In genomic region chr4:111698361-111698760, GRCh38 we compare ENCODE assay signal across 37 cellular contexts.
A peak's percentile ranks its signal among the peaks of the same experiment; 100 is the strongest.
DNase-seq lines count a peak whose midpoint lies in the region; ATAC-seq, FAIRE-seq and TF ChIP-seq lines count a peak whose summit lies in the region.
"Had no signal": no experiment of that assay in that cellular context is flagged by ENCODE, and none has a peak within 500 bp of the region (broad histone marks: within the 10 kb centered on the region; RNA-seq: fewer than 3 reads in every experiment).

No MANE protein-coding gene starts in this region.

- in situ Hi-C loops in HepG2 (cut with HindIII; ENCODE audit: extremely low pct_ligation_motif_present, low pct_unique_long_range_greater_than_20kb) (no loop called here), K562 (cut with MboI) (no loop called here)

- no peak overlapping the region for H2AFZ ChIP-seq in HepG2 (ENCODE audit: low read length)
- H2AFZ ChIP-seq in K562 (ENCODE audit: low read depth, low read length): no peak overlapping the region

- H3K79me2 ChIP-seq in HepG2 (ENCODE audit: insufficient read depth, low read length) (no peaks in the 10 kb centered on the region), K562 (ENCODE audit: control insufficient read depth, insufficient read depth, low read length) (no peaks in the 10 kb centered on the region)

- ATAC-seq in HepG2 (no peak), right lobe of liver (no peak), K562 (no peak), HG02610 (IDR thresholded peaks at IDR 0.05; ENCODE audit: unreplicated experiment) (no peak)
- ATAC-seq: A549; CD8-positive, alpha-beta T cell had no signal

- H3K4me3 ChIP-seq in HepG2 (replicated peaks in 1 of 3; ENCODE audit: insufficient read depth in 1 of 3, low read depth in 2 of 3, low read length in 3 of 3) (no peak overlapping the region), right lobe of liver (no peak overlapping the region), K562 (no peak overlapping the region), muscle layer of colon (ENCODE audit: low read depth in 1 of 2, low read length in 2 of 2) (no peak overlapping the region)
- H3K4me3 ChIP-seq: A549; BLaER1; BLaER1 treated with 17β-estradiol and CSF1 and Interleukin-3, amounts not matched to agents 10 nM and 100 nM had no signal

- H4K20me1 ChIP-seq in HepG2 (ENCODE audit: insufficient read depth, low read length) (no peaks in the 10 kb centered on the region), K562 (replicated peaks; ENCODE audit: control insufficient read depth, insufficient read depth, low read length) (no peaks in the 10 kb centered on the region)
- H4K20me1 ChIP-seq: BLaER1; BLaER1 treated with 17β-estradiol and CSF1 and Interleukin-3, amounts not matched to agents 10 nM and 100 nM had no signal

- no peak for TF ChIP-seq EP300 in HepG2 (IDR thresholded peaks at IDR 0.05; ENCODE audit: low read depth in 2 of 2, low read length in 2 of 2)
- TF ChIP-seq EP300 in HepG2 (CRISPR knock-in tag; IDR thresholded peaks at IDR 0.05; ENCODE audit: borderline replicate concordance): no peak
- TF ChIP-seq EP300 in K562 (IDR thresholded peaks at IDR 0.05; ENCODE audit: low read length): no peak

- no peak overlapping the region for H3K27ac Mint-ChIP-seq in MCF 10A (ENCODE audit: low read depth, unreplicated experiment)
- H3K27ac Mint-ChIP-seq: B cell; CD14-positive monocyte; CD4-positive, alpha-beta memory T cell; CD4-positive, alpha-beta T cell; CD4-positive, CD25-positive, alpha-beta regulatory T cell; CD8-positive, alpha-beta memory T cell; CD8-positive, alpha-beta T cell had no signal

- H3K27ac ChIP-seq in HepG2 (ENCODE audit: extremely low read length, insufficient read depth, low read length): no peak overlapping the region
- H3K27ac ChIP-seq in right lobe of liver: no peak overlapping the region
- no peak overlapping the region for H3K27ac ChIP-seq in K562 (ENCODE audit: extremely low read depth, low read depth, low read length)
- peak overlapping the region; percentile 60 for H3K27ac ChIP-seq in muscle layer of colon (ENCODE audit: low read depth, low read length)
- H3K27ac ChIP-seq: 22Rv1; A549; BLaER1; BLaER1 treated with 17β-estradiol and CSF1 and Interleukin-3, amounts not matched to agents 10 nM and 100 nM; C4-2B had no signal

- H3K36me3 ChIP-seq in HepG2 (replicated peaks in 1 of 2; ENCODE audit: control insufficient read depth in 1 of 2, insufficient read depth in 2 of 2, low read length in 2 of 2) (no peaks in the 10 kb centered on the region), right lobe of liver (no peaks in the 10 kb centered on the region), K562 (ENCODE audit: control insufficient read depth, insufficient read depth, low read length) (no peaks in the 10 kb centered on the region), muscle layer of colon (ENCODE audit: insufficient read depth, low read length) (no peaks in the 10 kb centered on the region)
- H3K36me3 ChIP-seq: BE2C; BLaER1; BLaER1 treated with 17β-estradiol and CSF1 and Interleukin-3, amounts not matched to agents 10 nM and 100 nM had no signal

- no peak for FAIRE-seq in HepG2 (lab: Jason Lieb, UNC)
- no peak for FAIRE-seq in K562 (lab: Jason Lieb, UNC)
- FAIRE-seq: A204.1, A549, D721Med had no signal

- TF ChIP-seq CTCF in HepG2 (CRISPR knock-in tag; IDR thresholded peaks at IDR 0.05) (no peak), right lobe of liver (IDR thresholded peaks at IDR 0.05) (no peak), K562 (IDR thresholded peaks at IDR 0.05 in 2 of 3, conservative IDR thresholded peaks at IDR 0.05 in 1 of 3; ENCODE audit: insufficient read depth in 2 of 3, low read depth in 1 of 3, low read length in 3 of 3) (no peak), MCF 10A (IDR thresholded peaks at IDR 0.05; ENCODE audit: unreplicated experiment) (no peak)

- peaks cover 82% of the 10 kb centered on the region for H3K27me3 Mint-ChIP-seq in MCF 10A (ENCODE audit: insufficient read depth, unreplicated experiment)
- H3K27me3 Mint-ChIP-seq: B cell; CD4-positive, alpha-beta memory T cell; CD4-positive, alpha-beta T cell; CD4-positive, CD25-positive, alpha-beta regulatory T cell; CD8-positive, alpha-beta memory T cell had no signal

- H3K36me3 Mint-ChIP-seq in MCF 10A (ENCODE audit: insufficient read depth, unreplicated experiment): no peaks in the 10 kb centered on the region
- H3K36me3 Mint-ChIP-seq: CD14-positive monocyte; CD4-positive, alpha-beta memory T cell; CD4-positive, CD25-positive, alpha-beta regulatory T cell; CD8-positive, alpha-beta memory T cell; CD8-positive, alpha-beta T cell had no signal

- H3K4me2 ChIP-seq in HepG2 (ENCODE audit: low read depth, low read length) (no peak overlapping the region), K562 (ENCODE audit: insufficient read depth, low read length) (no peak overlapping the region)
- H3K4me2 ChIP-seq: A549; BLaER1; BLaER1 treated with 17β-estradiol and CSF1 and Interleukin-3, amounts not matched to agents 10 nM and 100 nM had no signal

- no peak overlapping the region for H3K4me3 Mint-ChIP-seq in MCF 10A (ENCODE audit: unreplicated experiment)
- H3K4me3 Mint-ChIP-seq: B cell; CD14-positive monocyte; CD4-positive, alpha-beta memory T cell; CD4-positive, alpha-beta T cell; CD4-positive, CD25-positive, alpha-beta regulatory T cell; CD8-positive, alpha-beta memory T cell; CD8-positive, alpha-beta T cell had no signal

- no peaks in the 10 kb centered on the region for H3K9me3 Mint-ChIP-seq in MCF 10A (ENCODE audit: unreplicated experiment)
- H3K9me3 Mint-ChIP-seq: CD14-positive monocyte; CD8-positive, alpha-beta T cell had no signal

- TF ChIP-seq RAD21 in HepG2 (CRISPR knock-in tag; IDR thresholded peaks at IDR 0.05): no peak
- TF ChIP-seq RAD21 in K562 (CRISPR knock-in tag; conservative IDR thresholded peaks at IDR 0.05 in 1 of 2, IDR thresholded peaks at IDR 0.05 in 1 of 2): no peak

- H3K9ac ChIP-seq in HepG2 (ENCODE audit: insufficient read depth, low read depth, low read length) (no peak overlapping the region), K562 (ENCODE audit: insufficient read depth in 1 of 2, low read depth in 2 of 2, low read length in 2 of 2) (no peak overlapping the region), muscle layer of colon (ENCODE audit: low read length) (no peak overlapping the region)
- H3K9ac ChIP-seq: BLaER1; BLaER1 treated with 17β-estradiol and CSF1 and Interleukin-3, amounts not matched to agents 10 nM and 100 nM had no signal

- intact Hi-C loops in HepG2 (cut with micrococcal nuclease; ENCODE audit: unreplicated experiment) (no loop called here), right lobe of liver (cut with DNase I) (no loop called here), K562 (cut with micrococcal nuclease) (no loop called here), MCF 10A (cut with micrococcal nuclease) (no loop called here)

- H3K4me1 Mint-ChIP-seq in MCF 10A (ENCODE audit: insufficient read depth, unreplicated experiment): no peaks in the 10 kb centered on the region
- H3K4me1 Mint-ChIP-seq: B cell; CD14-positive monocyte; CD4-positive, alpha-beta memory T cell; CD4-positive, CD25-positive, alpha-beta regulatory T cell; CD8-positive, alpha-beta memory T cell had no signal

- CTCF ChIA-PET in HepG2 (lab: Yijun Ruan, JAX; ENCODE audit: low intra/inter-chr PET ratio, low total read pairs) (no interaction called here), K562 (lab: Yijun Ruan, JAX; ENCODE audit: low intra/inter-chr PET ratio) (no interaction called here), MCF 10A (lab: Yijun Ruan, JAX) (no interaction called here)

- TF ChIP-seq POLR2A in HepG2 (IDR thresholded peaks at IDR 0.05; ENCODE audit: insufficient read depth in 1 of 2, low read depth in 2 of 2, low read length in 2 of 2): no peak
- TF ChIP-seq POLR2A in right lobe of liver (IDR thresholded peaks at IDR 0.05): no peak
- no peak for TF ChIP-seq POLR2A in K562 (conservative IDR thresholded peaks at IDR 0.05)

- DNase-seq in HepG2 (ENCODE audit: low spot score): no peak
- DNase-seq in right lobe of liver: no peak
- DNase-seq in NCI-H69 (lab: John Stamatoyannopoulos, UW): peak; percentile 21
- DNase-seq in K562 (ENCODE audit: extremely low read depth in 1 of 4, low spot score in 3 of 4): no peak
- no peak for DNase-seq in mesenteric fat pad (ENCODE audit: low spot score)
- DNase-seq in MCF 10A (ENCODE audit: unreplicated experiment): no peak
- DNase-seq: 8988T; ACHN; AML-193; BE2C; C1 segment of cervical spinal cord; Caco-2; Calu3; CD4-positive, alpha-beta memory T cell; CD4-positive, alpha-beta T cell; CD4-positive, CD25-positive, alpha-beta regulatory T cell; CD8-positive, alpha-beta memory T cell; CD8-positive, alpha-beta T cell; COR-L47; DMS 273 treated with DMSO at 0.1 percent for 48 hours; DMS153; DMS53; DMS79; DMS79 treated with DMSO at 0.1 percent for 48 hours; DND-41; EL had no signal

- POLR2A ChIA-PET in HepG2 (lab: Yijun Ruan, JAX): no interaction called here
- POLR2A ChIA-PET in K562 (lab: Yijun Ruan, JAX): no interaction called here
- POLR2A ChIA-PET in MCF 10A (lab: Yijun Ruan, JAX): no interaction called here

- H3K27me3 ChIP-seq in HepG2 (ENCODE audit: control insufficient read depth in 1 of 2, insufficient read depth in 2 of 2, low read length in 2 of 2): no peaks in the 10 kb centered on the region
- H3K27me3 ChIP-seq in right lobe of liver: no peaks in the 10 kb centered on the region
- no peaks in the 10 kb centered on the region for H3K27me3 ChIP-seq in K562 (ENCODE audit: control insufficient read depth in 2 of 2, insufficient read depth in 2 of 2, low read length in 2 of 2)
- no peaks in the 10 kb centered on the region for H3K27me3 ChIP-seq in muscle layer of colon (ENCODE audit: control insufficient read depth in 1 of 2, insufficient read depth in 2 of 2, low read length in 2 of 2)
- H3K27me3 ChIP-seq: BE2C; BLaER1; BLaER1 treated with 17β-estradiol and CSF1 and Interleukin-3, amounts not matched to agents 10 nM and 100 nM had no signal

- H3K4me1 ChIP-seq in HepG2 (ENCODE audit: insufficient read depth, low read length) (no peaks in the 10 kb centered on the region), right lobe of liver (no peaks in the 10 kb centered on the region), K562 (replicated peaks in 1 of 2; ENCODE audit: control insufficient read depth in 2 of 2, insufficient read depth in 2 of 2, low read length in 2 of 2) (no peaks in the 10 kb centered on the region), muscle layer of colon (ENCODE audit: insufficient read depth, low read length) (peaks cover 29% of the 10 kb centered on the region)
- H3K4me1 ChIP-seq: A549; BE2C; BLaER1; BLaER1 treated with 17β-estradiol and CSF1 and Interleukin-3, amounts not matched to agents 10 nM and 100 nM; Caco-2 had no signal

- BruUV-seq in HepG2 (replicated peaks; lab: Mats Ljungman, UMichigan) (no TSS peak), K562 (replicated peaks; lab: Mats Ljungman, UMichigan) (no TSS peak), MCF 10A (replicated peaks; lab: Mats Ljungman, UMichigan) (no TSS peak)

- H3K9me1 ChIP-seq in K562 (ENCODE audit: control insufficient read depth, insufficient read depth, low read length): no peaks in the 10 kb centered on the region

- no peaks in the 10 kb centered on the region for H3K9me3 ChIP-seq in HepG2 (ENCODE audit: low read length)
- no peaks in the 10 kb centered on the region for H3K9me3 ChIP-seq in right lobe of liver
- no peaks in the 10 kb centered on the region for H3K9me3 ChIP-seq in K562 (replicated peaks; ENCODE audit: control insufficient read depth, insufficient read depth, low read depth, low read length)
- no peaks in the 10 kb centered on the region for H3K9me3 ChIP-seq in muscle layer of colon (ENCODE audit: low read length)
- H3K9me3 ChIP-seq: A549; BE2C; BLaER1; BLaER1 treated with 17β-estradiol and CSF1 and Interleukin-3, amounts not matched to agents 10 nM and 100 nM; Caco-2 had no signal

Comparison
In these comparisons a context has a peak if more than half of its experiments do, and no peak if none do; other contexts are left out.
1. Of the 241 proteins assayed by ChIP-seq in both HepG2 and K562: peak only in HepG2: none; only in K562: PCBP2; in both: HNRNPK; in neither: 239.